Comparison of ENCODE assay signal across 22 cellular contexts in the genomic region with DNA sequence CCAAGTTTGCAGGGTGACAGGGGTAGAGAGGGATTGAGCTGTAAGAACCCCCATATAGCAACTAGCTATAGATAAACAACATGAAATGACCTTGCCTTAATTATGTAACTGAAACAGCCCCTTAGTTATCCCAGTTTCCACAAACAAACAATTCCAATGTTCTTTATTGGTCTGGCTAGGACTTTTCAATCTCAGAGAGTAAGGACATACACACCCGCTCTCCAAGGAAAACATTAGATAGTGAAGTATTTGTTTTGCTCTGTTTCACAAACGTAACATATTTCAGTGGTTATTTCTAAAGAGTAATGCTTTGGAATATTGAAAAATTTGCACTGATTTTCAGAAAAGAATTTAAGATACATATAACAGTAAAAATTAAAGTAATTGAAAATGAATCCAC.
"Had no signal": no experiment of that assay in that cellular context is flagged by ENCODE, and none has a peak within 500 bp of the region (broad histone marks: within the 10 kb centered on the region; RNA-seq: fewer than 3 reads in every experiment).

No MANE protein-coding gene starts in this region.

- H3K4me3 Mint-ChIP-seq: effector memory CD8-positive, alpha-beta T cell; natural killer cell; stimulated activated effector memory CD8-positive, alpha-beta T cell treated with anti-CD3 and anti-CD28 coated beads, Interleukin-12 subunit alpha, Interleukin-12 subunit beta, amount 100 ng/mL, for 72 hours had no signal

- H3K4me1 Mint-ChIP-seq: natural killer cell; stimulated activated effector memory CD8-positive, alpha-beta T cell treated with anti-CD3 and anti-CD28 coated beads, Interleukin-12 subunit alpha, Interleukin-12 subunit beta, amount 100 ng/mL, for 72 hours had no signal

- H3K36me3 ChIP-seq: left lung, lower lobe of right lung, ovary, right lobe of liver, tibial artery had no signal

- H3K27me3 ChIP-seq: esophagus squamous epithelium, left lung, ovary, right lobe of liver, stomach, upper lobe of left lung had no signal

- H3K27ac ChIP-seq: esophagus squamous epithelium, left lung, lower lobe of right lung, right lobe of liver, stomach, tibial artery, upper lobe of left lung had no signal

- H3K4me1 ChIP-seq: left lung, upper lobe of left lung had no signal

- H3K4me3 ChIP-seq: esophagus squamous epithelium, left lung, lower lobe of right lung, ovary, right lobe of liver, stomach, tibial artery, upper lobe of left lung had no signal

- H3K9me3 ChIP-seq: esophagus squamous epithelium, left lung, lower lobe of right lung, ovary, right lobe of liver, stomach, tibial artery, upper lobe of left lung had no signal

- ATAC-seq: effector memory CD8-positive, alpha-beta T cell; left lung; lower lobe of right lung; natural killer cell; right lobe of liver; stimulated activated effector memory CD8-positive, alpha-beta T cell treated with anti-CD3 and anti-CD28 coated beads, Interleukin-12 subunit alpha, Interleukin-12 subunit beta, amount 100 ng/mL, for 72 hours had no signal

- H3K9me3 Mint-ChIP-seq: effector memory CD8-positive, alpha-beta T cell; natural killer cell; stimulated activated effector memory CD8-positive, alpha-beta T cell treated with anti-CD3 and anti-CD28 coated beads, Interleukin-12 subunit alpha, Interleukin-12 subunit beta, amount 100 ng/mL, for 72 hours had no signal

- H3K27ac Mint-ChIP-seq: effector memory CD8-positive, alpha-beta T cell; natural killer cell; stimulated activated effector memory CD8-positive, alpha-beta T cell treated with anti-CD3 and anti-CD28 coated beads, Interleukin-12 subunit alpha, Interleukin-12 subunit beta, amount 100 ng/mL, for 72 hours had no signal

- H3K36me3 Mint-ChIP-seq: natural killer cell; stimulated activated effector memory CD8-positive, alpha-beta T cell treated with anti-CD3 and anti-CD28 coated beads, Interleukin-12 subunit alpha, Interleukin-12 subunit beta, amount 100 ng/mL, for 72 hours had no signal

- DNase-seq: cerebellar nuclear complex; cortex of kidney; effector memory CD8-positive, alpha-beta T cell; erythroblast; esophagus squamous epithelium; foreskin melanocyte; kidney; left lung; lower lobe of right lung; natural killer cell; occipital lobe; ovary; posterior cingulate gyrus; retina; right lobe of liver; stimulated activated CD4-positive, alpha-beta T cell treated with anti-CD3 and anti-CD28 coated beads, Interleukin-2, amount 100 ng/mL, for 24 hours; stimulated activated CD4-positive, alpha-beta T cell treated with anti-CD3 and anti-CD28 coated beads, Interleukin-4, amount 100 ng/mL, for 24 hours; stimulated activated naive CD4-positive, alpha-beta T cell treated with Interleukin-2 at 50 U/mL for 16 hours; stomach; tibial artery; upper lobe of left lung had no signal
